Comparison of ENCODE assay signal across 23 cellular contexts in genomic region chr2:205273148-205273547, GRCh38.
DNase-seq lines count a peak whose midpoint lies in the region; ATAC-seq, FAIRE-seq and TF ChIP-seq lines count a peak whose summit lies in the region.
"Had no signal": no experiment of that assay in that cellular context is flagged by ENCODE, and none has a peak within 500 bp of the region (broad histone marks: within the 10 kb centered on the region; RNA-seq: fewer than 3 reads in every experiment).

No MANE protein-coding gene starts in this region.

- intact Hi-C loops in Caco-2 (cut with micrococcal nuclease; ENCODE audit: unreplicated experiment) (loop anchor here (2.0 kb wide), 1 partner anchor 86 kb away; no protein-coding TSS in a partner anchor), pancreas (cut with DNase I) (no loop called here), mucosa of descending colon (cut with DNase I, micrococcal nuclease) (no loop called here)

- no CpG with 5 or more reads among the region's 2 CpGs for WGBS in H9 (ENCODE audit: extremely low coverage, insufficient read length, low lambda C conversion rate)
- WGBS in H1 (ENCODE audit: extremely low coverage in 1 of 2, insufficient coverage in 1 of 2, insufficient read length in 1 of 2, insufficient replicate concordance in 2 of 2, low coverage in 1 of 2, low lambda C conversion rate in 2 of 2, missing lambda C conversion rate in 1 of 2), 2 experiments, result 16% methylated on average over 2 of the region's 2 CpGs; no CpG with 5 or more reads in 1 of the 2 experiments
- 32 to 86% methylated on average over 2 of the region's 2 CpGs for WGBS in pancreas, 2 donors

- H3K23ac ChIP-seq in H9 (ENCODE audit: insufficient read length, low read depth, low read length) (no peak overlapping the region), H1 (ENCODE audit: insufficient read length) (no peak overlapping the region)

- H3T11ph ChIP-seq in H9 (ENCODE audit: low read length), result no peak overlapping the region

- H3K4me3 Mint-ChIP-seq in Caco-2 (ENCODE audit: unreplicated experiment) (peak overlapping the region; percentile 18), H9 (peak overlapping the region in 1 of 2 experiments; percentile 13; a peak in 1 of 5 replicates)
- H3K4me3 Mint-ChIP-seq: HFFc6 had no signal

- CTCF ChIA-PET in Caco-2 (lab: Charles Lee) (no interaction called here), H1 (lab: Charles Lee; ENCODE audit: partially characterized antibody) (interaction anchor here (0.5 to 1.3 kb wide), 5 partner anchors 11 to 355 kb away, joined by 3 to 6 read pairs (median 4); no protein-coding TSS in a partner anchor)

- H4K91ac ChIP-seq in H9 (ENCODE audit: insufficient read length, low read depth, low read length) (no peak overlapping the region), H1 (replicated peaks; ENCODE audit: insufficient read length, low read length) (no peak overlapping the region)

- H3K4me1 Mint-ChIP-seq in Caco-2 (ENCODE audit: low read depth, unreplicated experiment), result peaks cover 26% of the 10 kb centered on the region
- H3K4me1 Mint-ChIP-seq in H9, result peaks cover 52 to 64% of the 10 kb centered on the region in 2 experiments

- H3K27me3 ChIP-seq in Caco-2 (replicated peaks; ENCODE audit: control insufficient read depth, insufficient read depth, low read length) (no peaks in the 10 kb centered on the region), H9 (ENCODE audit: insufficient read depth, low read length) (no peaks in the 10 kb centered on the region), H1 (replicated peaks in 1 of 4; ENCODE audit: control insufficient read depth in 3 of 4, extremely low read depth in 1 of 4, insufficient read depth in 3 of 4, low read length in 3 of 4) (no peaks in the 10 kb centered on the region), pancreas (no peaks in the 10 kb centered on the region)

- peak overlapping the region; percentile 58 for H2BK5ac ChIP-seq in H9 (ENCODE audit: insufficient read length, low read length)
- H2BK5ac ChIP-seq in H1 (ENCODE audit: low read depth, low read length), result peak overlapping the region; percentile 57; the same call in 1 of the 2 replicates

- TF ChIP-seq EP300 in H1 (IDR thresholded peaks at IDR 0.05; ENCODE audit: borderline replicate concordance in 1 of 2, low read depth in 2 of 2, low read length in 2 of 2), result no peak

- FAIRE-seq in H1 (lab: Jason Lieb, UNC) (peak; percentile 84), pancreas (lab: Jason Lieb, UNC) (no peak)
- FAIRE-seq: GM12892 had no signal

- ATAC-seq in pancreas, result no peak
- ATAC-seq in mucosa of descending colon, result no peak

- H2BK20ac ChIP-seq in H9 (ENCODE audit: low read depth, low read length, poor library complexity, severe bottlenecking), result no peak overlapping the region
- H2BK20ac ChIP-seq in H1 (ENCODE audit: low read length), result peak overlapping the region; percentile 96; the same call in 1 of the 2 replicates

- H3K9me3 ChIP-seq in Caco-2, result no peaks in the 10 kb centered on the region
- H3K9me3 ChIP-seq in H9 (ENCODE audit: control insufficient read depth, low read depth, low read length), result no peaks in the 10 kb centered on the region
- H3K9me3 ChIP-seq in H1 (ENCODE audit: insufficient read depth in 2 of 2, low read depth in 1 of 2, low read length in 1 of 2), result no peaks in the 10 kb centered on the region
- no peaks in the 10 kb centered on the region for H3K9me3 ChIP-seq in pancreas
- H3K9me3 ChIP-seq in mucosa of descending colon, result no peaks in the 10 kb centered on the region

- H3K4ac ChIP-seq in H9 (ENCODE audit: low read depth, low read length), result no peak overlapping the region
- no peak overlapping the region for H3K4ac ChIP-seq in H1 (replicated peaks; ENCODE audit: insufficient read length, low read depth, low read length)

- H3K27ac ChIP-seq in H9 (ENCODE audit: insufficient read length, low read depth, low read length), result peak overlapping the region; percentile 78
- 0 out of 2 replicates have a peak overlapping the region, but pooled peaks have one; percentile 28 for H3K27ac ChIP-seq in H1 (ENCODE audit: low read depth, low read length)
- H3K27ac ChIP-seq in pancreas, result no peak overlapping the region
- H3K27ac ChIP-seq: C4-2B, SK-N-MC had no signal

- no peak overlapping the region for H2BK15ac ChIP-seq in H9 (ENCODE audit: low read depth, low read length)
- H2BK15ac ChIP-seq in H1 (ENCODE audit: low read length), result no peak overlapping the region

- H3K9ac ChIP-seq in H9 (ENCODE audit: extremely low read depth, insufficient read length, low read length), result no peak overlapping the region
- H3K9ac ChIP-seq in H1 (replicated peaks in 1 of 4; ENCODE audit: extremely low read depth in 1 of 4, low read depth in 3 of 4, low read length in 3 of 4), result no peak overlapping the region

- H2BK12ac ChIP-seq in H9 (ENCODE audit: insufficient read length, low read depth, low read length) (no peak overlapping the region), H1 (ENCODE audit: low read depth, low read length) (peak overlapping the region; percentile 89; the same call in 1 of the 2 replicates)

- TF ChIP-seq RAD21 in H1 (IDR thresholded peaks at IDR 0.05 in 1 of 2, conservative IDR thresholded peaks at IDR 0.05 in 1 of 2; ENCODE audit: low read depth in 2 of 2, low read length in 2 of 2), result no peak

- H3K27me3 Mint-ChIP-seq in Caco-2 (ENCODE audit: insufficient read depth, unreplicated experiment) (no peaks in the 10 kb centered on the region), H9 (ENCODE audit: low read depth) (no peaks in the 10 kb centered on the region)

- H2BK120ac ChIP-seq in H9 (ENCODE audit: low read depth, low read length, poor library complexity, severe bottlenecking) (no peak overlapping the region), H1 (replicated peaks; ENCODE audit: low read depth, low read length) (no peak overlapping the region)

- H3K27ac Mint-ChIP-seq in Caco-2 (ENCODE audit: unreplicated experiment), result peak overlapping the region; percentile 39
- H3K27ac Mint-ChIP-seq in H9, result peak overlapping the region; percentile 53 to 94 (median 92); a peak in 6 of 7 replicates
- H3K27ac Mint-ChIP-seq: HFFc6 had no signal

- no peak overlapping the region for H4K5ac ChIP-seq in H9 (ENCODE audit: insufficient read length, low read depth, low read length)
- H4K5ac ChIP-seq in H1 (ENCODE audit: insufficient read length, low read depth, low read length), result peak overlapping the region; percentile 75

- H3K56ac ChIP-seq in H9 (ENCODE audit: insufficient read length, low read depth, low read length), result no peak overlapping the region
- H3K56ac ChIP-seq in H1 (replicated peaks; ENCODE audit: insufficient read length, low read depth, low read length), result no peak overlapping the region

- POLR2A ChIA-PET in Caco-2 (lab: Charles Lee) (no interaction called here), H1 (lab: Charles Lee; ENCODE audit: partially characterized antibody) (interaction anchor here (1.3 kb wide), 1 partner anchor 8 kb away, joined by 4 read pairs; no protein-coding TSS in a partner anchor)

- no peaks in the 10 kb centered on the region for H3K79me1 ChIP-seq in H9 (ENCODE audit: insufficient read depth, low read depth, low read length, poor library complexity, severe bottlenecking)
- H3K79me1 ChIP-seq in H1 (ENCODE audit: low read depth, low read length), result no peaks in the 10 kb centered on the region

- peaks cover 18% of the 10 kb centered on the region for H3K4me1 ChIP-seq in Caco-2
- peaks cover 12% of the 10 kb centered on the region; the same call in 1 of the 2 replicates for H3K4me1 ChIP-seq in H9 (ENCODE audit: insufficient read depth, low read length)
- peaks cover 0 to 21% (median 12%) of the 10 kb centered on the region in 4 experiments; a peak in 6 of 7 replicates for H3K4me1 ChIP-seq in H1 (replicated peaks in 1 of 4; ENCODE audit: control insufficient read depth in 3 of 4, insufficient read depth in 4 of 4, low read length in 3 of 4)
- H3K4me1 ChIP-seq in pancreas, result no peaks in the 10 kb centered on the region
- H3K4me1 ChIP-seq in mucosa of descending colon (ENCODE audit: low read depth), result no peaks in the 10 kb centered on the region

- TF ChIP-seq POLR2A in H1 (IDR thresholded peaks at IDR 0.05; ENCODE audit: control extremely low read depth in 1 of 2, low read depth in 2 of 2, low read length in 2 of 2), result no peak

- no peaks in the 10 kb centered on the region for H3K79me2 ChIP-seq in H9 (ENCODE audit: insufficient read depth, low read length)
- H3K79me2 ChIP-seq in H1 (ENCODE audit: control insufficient read depth in 1 of 2, insufficient read depth in 2 of 2, low read length in 2 of 2), result no peaks in the 10 kb centered on the region

- H3K4me2 ChIP-seq in H9 (ENCODE audit: insufficient read depth, insufficient read length, low read length), result peak overlapping the region; percentile 27
- peak overlapping the region in 1 of 2 experiments; percentile 44; a peak in 2 of 4 replicates for H3K4me2 ChIP-seq in H1 (ENCODE audit: insufficient read depth in 1 of 2, low read depth in 2 of 2, low read length in 2 of 2)

- H2AFZ ChIP-seq in H9 (ENCODE audit: low read length) (no peak overlapping the region), H1 (ENCODE audit: low read length) (no peak overlapping the region)

- TF ChIP-seq CTCF in Caco-2 (IDR thresholded peaks at IDR 0.05; ENCODE audit: insufficient read depth in 1 of 2, low read depth in 1 of 2, low read length in 1 of 2, severe bottlenecking in 1 of 2, unreplicated experiment in 1 of 2) (no peak), H9 (conservative IDR thresholded peaks at IDR 0.05) (no peak), H1 (IDR thresholded peaks at IDR 0.05; ENCODE audit: control extremely low read depth in 1 of 3, insufficient read depth in 1 of 3, low read depth in 1 of 3, low read length in 3 of 3) (no peak), pancreas (IDR thresholded peaks at IDR 0.05) (no peak), mucosa of descending colon (IDR thresholded peaks at IDR 0.05) (no peak)

- H3K36me3 Mint-ChIP-seq in Caco-2 (ENCODE audit: insufficient read depth, unreplicated experiment) (peaks cover 13% of the 10 kb centered on the region), H9 (ENCODE audit: insufficient read depth in 1 of 3, low read depth in 3 of 3) (peaks cover 0 to 6% (median 2%) of the 10 kb centered on the region in 3 experiments; a peak in 4 of 7 replicates)

- H2AK5ac ChIP-seq in H9 (ENCODE audit: insufficient read length, low read length) (no peak overlapping the region), H1 (ENCODE audit: low read depth, low read length) (no peak overlapping the region)

- no peaks in the 10 kb centered on the region for H3K9me3 Mint-ChIP-seq in Caco-2 (ENCODE audit: unreplicated experiment)
- H3K9me3 Mint-ChIP-seq in H9, result no peaks in the 10 kb centered on the region; a peak in 1 of 5 replicates
- H3K9me3 Mint-ChIP-seq: HFFc6 had no signal

- H3K14ac ChIP-seq in H9 (ENCODE audit: insufficient read depth, low read length) (no peak overlapping the region), H1 (ENCODE audit: insufficient read length) (no peak overlapping the region)

- no peaks in the 10 kb centered on the region for H3K23me2 ChIP-seq in H9 (ENCODE audit: insufficient read length, low read depth, low read length, poor library complexity, severe bottlenecking)
- H3K23me2 ChIP-seq in H1 (ENCODE audit: low read depth, low read length), result no peaks in the 10 kb centered on the region

- H3K4me3 ChIP-seq in Caco-2 (ENCODE audit: low read depth, low read length), result no peak overlapping the region
- H3K4me3 ChIP-seq in H1 (ENCODE audit: extremely low read depth in 1 of 4, insufficient read depth in 2 of 4, low read depth in 3 of 4, low read length in 4 of 4), result peak overlapping the region in 1 of 4 experiments; percentile 5; a peak in 1 of 8 replicates
- no peak overlapping the region for H3K4me3 ChIP-seq in pancreas
- no peak overlapping the region for H3K4me3 ChIP-seq in mucosa of descending colon
- H3K4me3 ChIP-seq: SK-N-MC had no signal

- no peaks in the 10 kb centered on the region for H4K20me1 ChIP-seq in H9 (ENCODE audit: control insufficient read depth, insufficient read depth, insufficient read length)
- H4K20me1 ChIP-seq in H1 (replicated peaks in 1 of 2; ENCODE audit: control insufficient read depth in 1 of 2, insufficient read depth in 2 of 2, low read length in 2 of 2), result no peaks in the 10 kb centered on the region

- DNase-seq in Caco-2 (no peak), H9 (no peak), H1 (ENCODE audit: low read depth in 1 of 2, low spot score in 2 of 2) (no peak), iPS-NIHi11 (ENCODE audit: low spot score) (peak; percentile 15), GM03348 (ENCODE audit: low spot score) (no peak), pancreas (no peak), mucosa of descending colon (no peak), T-helper 2 cell (no peak)
- DNase-seq: ACHN, DMS153, HFFc6, MM.1S, NCI-H1092, NCI-H1436 treated with DMSO at 0.1 percent for 48 hours, NCI-H2081, NCI-H2171 treated with DMSO at 0.1 percent for 48 hours, NCI-H446 treated with DMSO at 0.1 percent for 48 hours, NCI-H748 treated with DMSO at 0.1 percent for 48 hours, OCI-M1, SHP77 had no signal

- H4K8ac ChIP-seq in H9 (replicated peaks; ENCODE audit: insufficient read length, low read depth, low read length) (no peak overlapping the region), H1 (ENCODE audit: extremely low read depth, insufficient read depth, low read length) (no peak overlapping the region)

- H3K18ac ChIP-seq in H9 (ENCODE audit: insufficient read length, low read depth, low read length) (no peak overlapping the region), H1 (ENCODE audit: extremely low read depth, low read length) (no peak overlapping the region)

- H3K36me3 ChIP-seq in Caco-2 (ENCODE audit: control insufficient read depth, insufficient read depth, low read length), result no peaks in the 10 kb centered on the region
- H3K36me3 ChIP-seq in H1 (ENCODE audit: control insufficient read depth in 2 of 4, insufficient read depth in 4 of 4, low read length in 3 of 4), result no peaks in the 10 kb centered on the region; a peak in 1 of 8 replicates
- no peaks in the 10 kb centered on the region for H3K36me3 ChIP-seq in pancreas
- no peaks in the 10 kb centered on the region for H3K36me3 ChIP-seq in mucosa of descending colon (ENCODE audit: low read depth)

- BruUV-seq in Caco-2 (replicated peaks; lab: Mats Ljungman, UMichigan), result no TSS peak

Comparison
In these comparisons a context has a peak if more than half of its experiments do, and no peak if none do; other contexts are left out.
1. H3K27ac ChIP-seq: peak in H9 (single experiment) and H1 (single experiment); none in pancreas (0 of 4).